10 cellular contexts compared by ENCODE assay signal in genomic region chr1:39141925-39142324, GRCh38.
DNase-seq lines count a peak whose midpoint lies in the region; ATAC-seq and TF ChIP-seq lines count a peak whose summit lies in the region.
"Had no signal": no experiment of that assay in that cellular context is flagged by ENCODE, and none has a peak within 500 bp of the region (broad histone marks: within the 10 kb centered on the region; RNA-seq: fewer than 3 reads in every experiment).

No MANE protein-coding gene starts in this region.

- intact Hi-C loops in MCF 10A (cut with micrococcal nuclease) (no loop called here), left ventricle myocardium superior (cut with micrococcal nuclease) (no loop called here)

- H3K27me3 Mint-ChIP-seq in MCF 10A (ENCODE audit: insufficient read depth, unreplicated experiment): no peaks in the 10 kb centered on the region

- no TSS peak for BruUV-seq in MCF 10A (replicated peaks; lab: Mats Ljungman, UMichigan)

- H3K4me1 Mint-ChIP-seq in MCF 10A (ENCODE audit: insufficient read depth, unreplicated experiment): peaks cover 29% of the 10 kb centered on the region

- no peaks in the 10 kb centered on the region for H3K36me3 Mint-ChIP-seq in MCF 10A (ENCODE audit: insufficient read depth, unreplicated experiment)

- H3K4me3 Mint-ChIP-seq in MCF 10A (ENCODE audit: unreplicated experiment): no peak overlapping the region

- POLR2A ChIA-PET in MCF 10A (lab: Yijun Ruan, JAX): interaction anchor here (0.6 to 6.6 kb wide), 18 partner anchors 9 to 1148 kb away, joined by 3 to 65 read pairs (median 11); no protein-coding TSS in a partner anchor

- no peak overlapping the region for H3K27ac ChIP-seq in substantia nigra (ENCODE audit: low read depth, low read length, poor library complexity, severe bottlenecking)

- peak; percentile 63 for ATAC-seq in left ventricle myocardium superior

- H3K27ac Mint-ChIP-seq in MCF 10A (ENCODE audit: low read depth, unreplicated experiment): peak overlapping the region; percentile 33

- peak overlapping the region; percentile 11 for H3K4me3 ChIP-seq in skeletal muscle cell (ENCODE audit: low read depth, low read length)
- H3K4me3 ChIP-seq: pancreas had no signal

- peak; percentile 89 for DNase-seq in HCEC 1CT
- no peak for DNase-seq in MCF 10A (ENCODE audit: unreplicated experiment)
- DNase-seq in left ventricle myocardium superior: no peak
- DNase-seq in skeletal muscle cell (ENCODE audit: low read depth): peak; percentile 52
- DNase-seq in mesenteric fat pad (ENCODE audit: low spot score): no peak
- no peak for DNase-seq in activated naive CD4-positive, alpha-beta T cell (lab: John Stamatoyannopoulos, UW)
- DNase-seq in globus pallidus (ENCODE audit: low spot score): no peak
- no peak for DNase-seq in substantia nigra (lab: John Stamatoyannopoulos, UW)
- DNase-seq: T-helper 1 cell had no signal

- no peak for TF ChIP-seq CTCF in MCF 10A (IDR thresholded peaks at IDR 0.05; ENCODE audit: unreplicated experiment)

- H3K9me3 Mint-ChIP-seq in MCF 10A (ENCODE audit: unreplicated experiment): no peaks in the 10 kb centered on the region

- CTCF ChIA-PET in MCF 10A (lab: Yijun Ruan, JAX): interaction anchor here (0.6 to 8.2 kb wide), 11 partner anchors 9 to 117 kb away, joined by 3 to 57 read pairs (median 7); no protein-coding TSS in a partner anchor

Comparison
In these comparisons a context has a peak if more than half of its experiments do, and no peak if none do; other contexts are left out.
1. DNase-seq: peak in HCEC 1CT (single experiment) and skeletal muscle cell (single experiment); none in MCF 10A (single experiment), left ventricle myocardium superior (single experiment), mesenteric fat pad (single experiment), activated naive CD4-positive, alpha-beta T cell (0 of 4), globus pallidus (single experiment) and substantia nigra (0 of 49).